ENCODE assay signal across 9 cellular contexts in the genomic region with DNA sequence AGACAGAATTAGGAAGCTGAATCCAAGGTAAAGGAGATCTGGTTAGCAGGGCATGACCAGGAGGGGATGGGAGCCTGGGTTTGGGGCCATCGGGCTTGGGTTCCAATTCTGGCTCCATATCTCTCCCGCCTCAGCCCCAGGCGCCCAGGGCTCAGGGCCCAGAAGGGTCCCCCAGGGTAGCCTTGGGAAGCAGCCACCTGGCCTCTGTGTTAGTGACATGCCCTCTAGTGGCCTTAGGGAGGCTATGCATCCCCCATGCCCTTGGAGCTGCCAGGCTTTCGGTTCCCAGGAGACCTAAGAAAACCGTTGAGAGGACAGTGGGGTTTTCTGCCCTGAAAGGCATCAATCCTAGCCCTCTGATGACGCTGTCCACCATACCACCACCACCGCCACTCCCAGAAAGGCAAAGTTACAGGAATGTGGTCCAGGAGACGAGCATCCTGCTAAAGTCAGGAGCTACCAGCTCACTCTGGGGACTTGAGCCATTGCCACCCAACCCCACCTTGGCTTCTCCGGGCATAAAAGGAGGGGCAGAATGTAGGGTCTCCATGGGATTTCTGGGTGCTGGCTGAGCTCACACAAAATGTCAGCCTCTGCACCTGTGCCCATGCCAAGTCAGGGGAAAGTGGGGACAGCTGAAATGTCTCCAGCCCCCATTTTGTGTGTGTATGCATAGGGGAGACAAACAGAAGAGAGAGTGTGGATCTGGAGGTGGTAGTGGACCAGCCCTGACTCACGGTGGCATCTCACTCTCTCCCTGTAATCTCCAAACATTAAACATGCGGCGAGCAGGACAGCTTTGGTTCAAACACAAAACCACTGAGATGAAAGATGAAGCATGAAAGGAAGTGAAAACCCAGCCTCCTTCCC. TPM values are rescaled to one million over a fixed set of nuclear protein-coding genes. Genes with fewer than 3 reads are reported as not detected.
A peak's percentile ranks its signal among the peaks of the same experiment; 100 is the strongest.
DNase-seq lines count a peak whose midpoint lies in the region; FAIRE-seq and TF ChIP-seq lines count a peak whose summit lies in the region.
"Had no signal": no experiment of that assay in that cellular context is flagged by ENCODE, and none has a peak within 500 bp of the region (broad histone marks: within the 10 kb centered on the region; RNA-seq: fewer than 3 reads in every experiment).

No MANE protein-coding gene starts in this region.

- H3K27me3 ChIP-seq in SK-N-SH (ENCODE audit: insufficient read depth) (no peaks in the 10 kb centered on the region), brain microvascular endothelial cell (replicated peaks) (no peaks in the 10 kb centered on the region)

- H3F3A ChIP-seq in SK-N-SH (replicated peaks; ENCODE audit: insufficient read depth): no peaks in the 10 kb centered on the region

- DNase-seq in DMS79 treated with DMSO at 0.1 percent for 48 hours (lab: John Stamatoyannopoulos, UW): peak; percentile 18
- DNase-seq in DMS79 (lab: John Stamatoyannopoulos, UW): no peak
- DNase-seq in H4 (ENCODE audit: low spot score): peak; percentile 59
- peak; percentile 52 for DNase-seq in LoVo (ENCODE audit: low spot score)
- DNase-seq in SK-N-SH: peak; percentile 86
- peak; percentile 40 for DNase-seq in brain microvascular endothelial cell
- DNase-seq in kidney: peak; percentile 65
- peak; percentile 6 to 9 for DNase-seq in stimulated activated CD8-positive, alpha-beta memory T cell treated with anti-CD3 and anti-CD28 coated beads, Interleukin-2, amount 100 ng/mL, for 48 hours (ENCODE audit: low read depth in 2 of 2)

- H3K4me3 ChIP-seq in SK-N-SH (ENCODE audit: low read depth in 2 of 2, low read length in 1 of 2) (peak overlapping the region in 1 of 2 experiments; percentile 5; a peak in 1 of 4 replicates), brain microvascular endothelial cell (ENCODE audit: low read depth, low read length) (no peak overlapping the region), kidney (ENCODE audit: low read length in 2 of 2) (no peak overlapping the region)

- TF ChIP-seq RAD21 in SK-N-SH (IDR thresholded peaks at IDR 0.05; ENCODE audit: low read length): peak; percentile 69

- TF ChIP-seq CTCF in SK-N-SH (IDR thresholded peaks at IDR 0.05) (peak; percentile 82), brain microvascular endothelial cell (IDR thresholded peaks at IDR 0.05; ENCODE audit: low read depth, low read length, missing control alignments) (peak; percentile 95), kidney (IDR thresholded peaks at IDR 0.05; ENCODE audit: borderline replicate concordance, extremely low read depth, insufficient read depth) (peak; percentile 79)

- no peak overlapping the region for H3K4me2 ChIP-seq in SK-N-SH

- in situ Hi-C loops in brain microvascular endothelial cell (cut with HindIII; ENCODE audit: low pct_ligation_motif_present, low sequenced_read_pairs): no loop called here

- no peaks in the 10 kb centered on the region for H3K9me2 ChIP-seq in SK-N-SH

- H3K36me3 ChIP-seq in SK-N-SH (replicated peaks in 1 of 2; ENCODE audit: control insufficient read depth in 1 of 2, insufficient read depth in 2 of 2, low read length in 1 of 2) (no peaks in the 10 kb centered on the region), brain microvascular endothelial cell (replicated peaks) (no peaks in the 10 kb centered on the region), kidney (ENCODE audit: control insufficient read depth in 1 of 2, insufficient read depth in 2 of 2, low read length in 2 of 2) (peaks cover 0 to 2% of the 10 kb centered on the region in 2 donors)

- FAIRE-seq in kidney (lab: Jason Lieb, UNC): no peak
- FAIRE-seq: A204.1 had no signal

- no peak for TF ChIP-seq EP300 in SK-N-SH (IDR thresholded peaks at IDR 0.05; ENCODE audit: borderline replicate concordance in 1 of 2, low read depth in 1 of 2, low read length in 1 of 2)

- H3K9ac ChIP-seq in SK-N-SH (no peak overlapping the region), kidney (ENCODE audit: low read length in 2 of 2) (no peak overlapping the region)

- POLR2A ChIA-PET in SK-N-SH (lab: Yijun Ruan, JAX): no interaction called here

- CTCF ChIA-PET in SK-N-SH (lab: Yijun Ruan, JAX): interaction anchor here (0.6 to 5.8 kb wide), 43 partner anchors 8 to 1568 kb away, joined by 3 to 115 read pairs (median 5); a partner anchor contains a TSS

- intact Hi-C loops in kidney (cut with DNase I): no loop called here

- no peaks in the 10 kb centered on the region for H3K79me2 ChIP-seq in SK-N-SH (ENCODE audit: insufficient read depth)

- H3K9me3 ChIP-seq in SK-N-SH (no peaks in the 10 kb centered on the region), kidney (ENCODE audit: control insufficient read depth in 1 of 2, low read length in 2 of 2) (no peaks in the 10 kb centered on the region)

- H2AFZ ChIP-seq in SK-N-SH (ENCODE audit: low read depth): no peak overlapping the region

- WGBS in SK-N-SH (ENCODE audit: low lambda C conversion rate): 42% methylated on average over 10 of the region's 12 CpGs

- H3K4me1 ChIP-seq in SK-N-SH (ENCODE audit: control insufficient read depth in 1 of 2, insufficient read depth in 2 of 2, low read depth in 1 of 2, low read length in 1 of 2): peaks cover 0 to 15% of the 10 kb centered on the region in 2 experiments; a peak in 1 of 4 replicates
- peaks cover 0 to 4% of the 10 kb centered on the region in 2 donors for H3K4me1 ChIP-seq in kidney (ENCODE audit: control insufficient read depth in 1 of 2, insufficient read depth in 1 of 2, low read depth in 1 of 2, low read length in 2 of 2)

- H4K20me1 ChIP-seq in SK-N-SH (ENCODE audit: insufficient read depth): no peaks in the 10 kb centered on the region

- H3K27ac ChIP-seq in SK-N-SH (ENCODE audit: low read depth in 2 of 2, low read length in 1 of 2) (no peak overlapping the region), brain microvascular endothelial cell (no peak overlapping the region), kidney (ENCODE audit: low read depth in 2 of 2, low read length in 2 of 2) (no peak overlapping the region)

TF ChIP-seq in SK-N-SH, 30 proteins besides CTCF, POLR2A, EP300 and RAD21:
- TF ChIP-seq CHD2 (IDR thresholded peaks at IDR 0.05; ENCODE audit: low read length, partially characterized antibody) (no peak), SMC3 (IDR thresholded peaks at IDR 0.05; ENCODE audit: low read depth, low read length) (peak; percentile 57), EZH2phosphoT487 (IDR thresholded peaks at IDR 0.05; ENCODE audit: borderline replicate concordance, low read depth) (no peak), JUND (IDR thresholded peaks at IDR 0.05) (no peak), TCF12 (IDR thresholded peaks at IDR 0.05) (no peak), POLR2AphosphoS5 (IDR thresholded peaks at IDR 0.05; ENCODE audit: low read depth, low read length) (no peak)

RNA-seq across cellular contexts. Expression of a gene that starts 56.5 kb away (rescaled TPM):
- not detected in 2 replicates for total RNA-seq in H4 (2014; rRNA removed; shearing (Covaris generic))
- not detected in 2 replicates for polyA plus RNA-seq in SK-N-SH (2012; rRNA removed)
- not detected in 2 replicates for polyA plus RNA-seq in SK-N-SH (2012; cell fraction: cytosol; rRNA removed)
- polyA plus RNA-seq in SK-N-SH (2012; cell fraction: nucleus; rRNA removed): not detected in 2 replicates
- 19.6 TPM for total RNA-seq in kidney
- 132 TPM for polyA plus RNA-seq in kidney (ENCODE audit: insufficient read depth, low read depth, low replicate concordance)

Comparison
In these comparisons a context has a peak if more than half of its experiments do, and no peak if none do; other contexts are left out.
1. RNA of a gene that starts 56.5 kb away (total RNA-seq): 19.6 TPM in kidney (single experiment); not detected in H4; every median in the first group is over 10 times any median in the second.
2. Peak in every context shown above with its lines, with median percentiles within 50 percentile points of each other: CTCF ChIP-seq.